Comparison of ENCODE assay signal across 25 cellular contexts in genomic region chr11:92751594-92751993, GRCh38.
"Had no signal": no experiment of that assay in that cellular context is flagged by ENCODE, and none has a peak within 500 bp of the region (broad histone marks: within the 10 kb centered on the region; RNA-seq: fewer than 3 reads in every experiment).

No MANE protein-coding gene starts in this region.

- H3K9ac ChIP-seq: neural progenitor cell had no signal

- H3K4me2 ChIP-seq: neural progenitor cell had no signal

- H3K9me3 ChIP-seq: colonic mucosa, gastrocnemius medialis, thoracic aorta had no signal

- H3K27ac Mint-ChIP-seq: activated CD8-positive, alpha-beta T cell treated with anti-CD3 and anti-CD28 coated beads, Interleukin-2, amount 10 ng/mL, durations not matched to agents 7 days and 5 days; activated naive CD8-positive, alpha-beta T cell treated with anti-CD3 and anti-CD28 coated beads, Interleukin-2, amount 50 U/mL, for 24 hours; activated T-helper 1 cell treated with anti-CD3 and anti-CD28 coated beads, Interleukin-12 subunit alpha, Interleukin-12 subunit beta, Interleukin-2, Interleukin-4 antibody, amounts not matched to agents 30 ng/mL and 10 ng/mL and 1 ng/mL, durations not matched to agents 14 hours and 24 hours and 36 hours; effector memory CD8-positive, alpha-beta T cell; mesothelial cell of epicardium; naive thymus-derived CD8-positive, alpha-beta T cell; neural progenitor cell; stimulated activated naive B cell treated with anti-CD40 and anti-IgM and Interleukin-4, amounts not matched to agents 10 μg/mL and 1 μg/mL and 100 μg/mL, for 72 hours; type B pancreatic cell had no signal

- H3K4me3 ChIP-seq: colonic mucosa, dorsolateral prefrontal cortex, gastrocnemius medialis, neural progenitor cell, thoracic aorta had no signal

- H3K9me3 Mint-ChIP-seq: activated T-helper 1 cell treated with anti-CD3 and anti-CD28 coated beads, Interleukin-12 subunit alpha, Interleukin-12 subunit beta, Interleukin-2, Interleukin-4 antibody, amounts not matched to agents 30 ng/mL and 10 ng/mL and 1 ng/mL, durations not matched to agents 14 hours and 24 hours and 36 hours had no signal

- H3K36me3 ChIP-seq: colonic mucosa, gastrocnemius medialis, neural progenitor cell, thoracic aorta, WERI-Rb-1 had no signal

- H3K4me1 ChIP-seq: colonic mucosa, gastrocnemius medialis, neural progenitor cell had no signal

- H3K27me3 ChIP-seq: colonic mucosa, gastrocnemius medialis, neural progenitor cell had no signal

- H3K4me3 Mint-ChIP-seq: activated CD8-positive, alpha-beta T cell treated with anti-CD3 and anti-CD28 coated beads, Interleukin-2, amount 10 ng/mL, durations not matched to agents 7 days and 5 days; activated naive CD8-positive, alpha-beta T cell treated with anti-CD3 and anti-CD28 coated beads, Interleukin-2, amount 50 U/mL, for 24 hours; activated T-helper 1 cell treated with anti-CD3 and anti-CD28 coated beads, Interleukin-12 subunit alpha, Interleukin-12 subunit beta, Interleukin-2, Interleukin-4 antibody, amounts not matched to agents 30 ng/mL and 10 ng/mL and 1 ng/mL, durations not matched to agents 14 hours and 24 hours and 36 hours; central memory CD8-positive, alpha-beta T cell; effector memory CD8-positive, alpha-beta T cell; mesothelial cell of epicardium; naive thymus-derived CD8-positive, alpha-beta T cell; neural progenitor cell; stimulated activated naive B cell treated with anti-CD40 and anti-IgM and Interleukin-4, amounts not matched to agents 10 μg/mL and 1 μg/mL and 100 μg/mL, for 72 hours; type B pancreatic cell had no signal

- H3K27me3 Mint-ChIP-seq: activated naive CD8-positive, alpha-beta T cell treated with anti-CD3 and anti-CD28 coated beads, Interleukin-2, amount 50 U/mL, for 24 hours; central memory CD8-positive, alpha-beta T cell; effector memory CD8-positive, alpha-beta T cell; stimulated activated naive B cell treated with anti-CD40 and anti-IgM and Interleukin-4, amounts not matched to agents 10 μg/mL and 1 μg/mL and 100 μg/mL, for 72 hours; type B pancreatic cell had no signal

- H3K36me3 Mint-ChIP-seq: naive thymus-derived CD8-positive, alpha-beta T cell; stimulated activated naive B cell treated with anti-CD40 and anti-IgM and Interleukin-4, amounts not matched to agents 10 μg/mL and 1 μg/mL and 100 μg/mL, for 72 hours had no signal

- H3K4me1 Mint-ChIP-seq: activated naive CD8-positive, alpha-beta T cell treated with anti-CD3 and anti-CD28 coated beads, Interleukin-2, amount 50 U/mL, for 24 hours; central memory CD8-positive, alpha-beta T cell; naive thymus-derived CD8-positive, alpha-beta T cell; neural progenitor cell; stimulated activated naive B cell treated with anti-CD40 and anti-IgM and Interleukin-4, amounts not matched to agents 10 μg/mL and 1 μg/mL and 100 μg/mL, for 72 hours had no signal

- H2AFZ ChIP-seq: neural progenitor cell had no signal

- DNase-seq: activated CD4-positive, alpha-beta T cell treated with anti-CD3 and anti-CD28 coated beads, Interleukin-2, amount 50 U/mL, for 1 hour; activated CD4-positive, CD25-positive, alpha-beta regulatory T cell treated with anti-CD3 and anti-CD28 coated beads, Interleukin-2, amount 50 U/mL, for 72 hours; activated CD8-positive, alpha-beta T cell treated with anti-CD3 and anti-CD28 coated beads, Interleukin-2, amount 10 ng/mL, durations not matched to agents 7 days and 5 days; activated gamma-delta T cell; activated naive CD4-positive, alpha-beta T cell treated with anti-CD3 and anti-CD28 coated beads, Interleukin-2, amount 50 U/mL, for 16 hours; activated naive CD8-positive, alpha-beta T cell treated with anti-CD3 and anti-CD28 coated beads, Interleukin-2, amount 50 U/mL, for 24 hours; colonic mucosa; dorsolateral prefrontal cortex; effector memory CD8-positive, alpha-beta T cell; gastrocnemius medialis; head of caudate nucleus; hypothalamus; left ventricle myocardium superior; mammary epithelial cell; naive thymus-derived CD8-positive, alpha-beta T cell; stimulated activated CD4-positive, alpha-beta T cell treated with anti-CD3 and anti-CD28 coated beads, Interleukin-2, amount 100 ng/mL, for 48 hours; stimulated activated CD8-positive, alpha-beta memory T cell treated with anti-CD3 and anti-CD28 coated beads, Interleukin-4, amount 100 ng/mL, for 48 hours; stimulated activated naive B cell treated with anti-CD40 and anti-IgM and Interleukin-4, amounts not matched to agents 10 μg/mL and 1 μg/mL and 100 μg/mL, for 72 hours; WERI-Rb-1 had no signal

- H3K27ac ChIP-seq: colonic mucosa, dorsolateral prefrontal cortex, gastrocnemius medialis, neural progenitor cell, thoracic aorta, WERI-Rb-1 had no signal
